Comparison of ENCODE assay signal across 26 cellular contexts in the genomic region with DNA sequence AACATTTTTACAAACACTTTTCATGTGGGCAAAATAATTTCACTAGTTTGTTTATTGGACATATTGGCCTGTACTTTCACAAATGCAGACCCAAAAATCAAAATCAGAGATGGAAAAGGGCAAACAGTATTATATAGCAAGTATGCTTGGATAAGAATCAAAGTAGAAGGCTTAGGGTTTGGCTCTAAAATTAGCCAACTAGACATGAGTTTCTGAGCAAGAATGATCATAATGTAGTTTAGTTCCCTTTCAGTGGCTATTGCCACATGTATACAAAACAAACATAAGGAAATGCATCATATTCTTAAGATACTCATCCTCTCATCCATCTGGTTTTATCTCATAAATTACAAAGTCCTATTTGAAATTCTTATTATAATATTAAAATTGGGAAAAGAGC.
"Had no signal": no experiment of that assay in that cellular context is flagged by ENCODE, and none has a peak within 500 bp of the region (broad histone marks: within the 10 kb centered on the region; RNA-seq: fewer than 3 reads in every experiment).

No MANE protein-coding gene starts in this region.

- H3K4me1 ChIP-seq: ascending aorta, esophagus squamous epithelium, gastrocnemius medialis, heart left ventricle, lower lobe of right lung, pancreas, psoas muscle, right atrium auricular region had no signal

- H3K9me3 ChIP-seq: ascending aorta, gastrocnemius medialis, pancreas, psoas muscle, right atrium auricular region, tibial artery had no signal

- H3K36me3 ChIP-seq: ascending aorta, brain microvascular endothelial cell, esophagus squamous epithelium, gastrocnemius medialis, heart left ventricle, lower lobe of right lung, pancreas, right atrium auricular region, tibial artery, WERI-Rb-1 had no signal

- DNase-seq: activated CD4-positive, alpha-beta T cell treated with anti-CD3 and anti-CD28 coated beads, Interleukin-2, amount 50 U/mL, for 1 hour; activated CD4-positive, CD25-positive, alpha-beta regulatory T cell treated with anti-CD3 and anti-CD28 coated beads, Interleukin-2, amount 50 U/mL, for 72 hours; activated CD8-positive, alpha-beta T cell treated with anti-CD3 and anti-CD28 coated beads, Interleukin-2, amount 10 ng/mL, durations not matched to agents 7 days and 5 days; activated gamma-delta T cell treated with Interleukin-2 at 50 U/mL for 16 hours; brain microvascular endothelial cell; caudate nucleus; dorsolateral prefrontal cortex; esophagus squamous epithelium; gastrocnemius medialis; heart left ventricle; kidney; lower lobe of right lung; mesendoderm; mucosa of descending colon; nephron progenitor cell; pancreas; psoas muscle; stimulated activated CD4-positive, alpha-beta T cell treated with anti-CD3 and anti-CD28 coated beads, Interleukin-12 subunit alpha, Interleukin-12 subunit beta, amount 100 ng/mL, for 4 hours; stimulated activated CD4-positive, alpha-beta T cell treated with anti-CD3 and anti-CD28 coated beads, Interleukin-4, amount 100 ng/mL, for 4 hours; stimulated activated naive CD8-positive, alpha-beta T cell treated with anti-CD3 and anti-CD28 coated beads, Interleukin-15, Interleukin-2, amounts not matched to agents 100 U/mL and 50 U/mL, for 24 hours; T-cell; tibial artery; WERI-Rb-1 had no signal

- H3K27me3 ChIP-seq: ascending aorta, brain microvascular endothelial cell, dorsolateral prefrontal cortex, esophagus squamous epithelium, gastrocnemius medialis, heart left ventricle, pancreas, right atrium auricular region, tibial artery had no signal

- H3K27ac ChIP-seq: ascending aorta, brain microvascular endothelial cell, dorsolateral prefrontal cortex, esophagus squamous epithelium, gastrocnemius medialis, heart left ventricle, lower lobe of right lung, pancreas, psoas muscle, right atrium auricular region, tibial artery, WERI-Rb-1 had no signal

- ATAC-seq: activated CD8-positive, alpha-beta T cell treated with anti-CD3 and anti-CD28 coated beads, Interleukin-2, amount 10 ng/mL, durations not matched to agents 7 days and 5 days; gastrocnemius medialis; heart left ventricle; left lobe of liver; lower lobe of right lung; mucosa of descending colon; pancreas; psoas muscle; stimulated activated naive CD8-positive, alpha-beta T cell treated with anti-CD3 and anti-CD28 coated beads, Interleukin-15, Interleukin-2, amounts not matched to agents 100 U/mL and 50 U/mL, for 24 hours; T-cell had no signal

- H3K4me3 ChIP-seq: ascending aorta, dorsolateral prefrontal cortex, esophagus squamous epithelium, gastrocnemius medialis, heart left ventricle, lower lobe of right lung, mucosa of descending colon, pancreas, psoas muscle, right atrium auricular region, tibial artery had no signal
